31 cellular contexts compared by ENCODE assay signal in the genomic region with DNA sequence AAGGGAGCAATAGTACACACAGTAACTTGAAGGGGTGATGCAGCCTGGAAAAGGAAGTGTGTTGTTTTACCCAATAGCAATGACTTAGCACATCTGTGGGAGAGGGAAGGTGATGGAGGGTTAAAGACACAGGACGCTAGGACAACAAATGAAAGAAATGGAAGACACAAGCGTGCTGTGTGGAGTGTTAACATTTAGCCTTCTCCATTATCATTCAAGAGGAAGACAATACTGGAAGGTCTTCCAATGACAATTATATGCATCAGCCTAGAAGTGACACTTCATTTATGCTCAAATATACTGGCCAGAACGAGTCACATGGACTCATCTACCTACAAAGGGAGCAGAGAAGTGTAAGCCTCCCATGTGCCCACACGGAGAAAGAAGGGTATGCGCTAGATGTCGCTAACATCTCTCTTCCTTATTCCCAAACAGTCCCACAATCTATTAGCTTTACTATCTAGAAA. TPM values are rescaled to one million over a fixed set of nuclear protein-coding genes. Genes with fewer than 3 reads are reported as not detected.
DNase-seq lines count a peak whose midpoint lies in the region; ATAC-seq, FAIRE-seq and TF ChIP-seq lines count a peak whose summit lies in the region.
"Had no signal": no experiment of that assay in that cellular context is flagged by ENCODE, and none has a peak within 500 bp of the region (broad histone marks: within the 10 kb centered on the region; RNA-seq: fewer than 3 reads in every experiment).

No MANE protein-coding gene starts in this region.

- no peak overlapping the region; the same call in 1 of the 2 replicates for H3K27ac ChIP-seq in H1 (ENCODE audit: low read depth, low read length)
- H3K27ac ChIP-seq in upper lobe of right lung, result no peak overlapping the region
- H3K27ac ChIP-seq: adrenal gland, breast epithelium, colonic mucosa, gastrocnemius medialis, lower lobe of right lung, transverse colon had no signal

- H3K4me1 ChIP-seq in H1 (replicated peaks in 1 of 4; ENCODE audit: control insufficient read depth in 3 of 4, insufficient read depth in 4 of 4, low read length in 3 of 4) (peaks cover 2 to 29% (median 26%) of the 10 kb centered on the region in 4 experiments), upper lobe of right lung (no peaks in the 10 kb centered on the region)
- H3K4me1 ChIP-seq: adrenal gland, breast epithelium, colonic mucosa, lower lobe of right lung, transverse colon had no signal

- no peak overlapping the region for H2BK20ac ChIP-seq in H1 (ENCODE audit: low read length)

- H3K23ac ChIP-seq in H1 (ENCODE audit: insufficient read length), result no peak overlapping the region

- H3K9me3 ChIP-seq in H1 (ENCODE audit: insufficient read depth in 2 of 2, low read depth in 1 of 2, low read length in 1 of 2) (no peaks in the 10 kb centered on the region), upper lobe of right lung (no peaks in the 10 kb centered on the region)
- H3K9me3 ChIP-seq: adrenal gland, breast epithelium, colonic mucosa, gastrocnemius medialis, lower lobe of right lung, mucosa of descending colon, stomach, transverse colon had no signal

- peaks cover 2% of the 10 kb centered on the region; the same call in 1 of the 2 replicates for H3K79me1 ChIP-seq in H1 (ENCODE audit: low read depth, low read length)

- ATAC-seq in upper lobe of right lung (peak; percentile 52), HG03460 (IDR thresholded peaks at IDR 0.05; ENCODE audit: unreplicated experiment) (no peak)
- ATAC-seq: gastrocnemius medialis, lower lobe of right lung, mucosa of descending colon, PC-3, sciatic nerve, T-cell had no signal

- H2AK5ac ChIP-seq in H1 (ENCODE audit: low read depth, low read length), result no peak overlapping the region

- H4K91ac ChIP-seq in H1 (replicated peaks; ENCODE audit: insufficient read length, low read length), result no peak overlapping the region

- no peak overlapping the region for H3K14ac ChIP-seq in H1 (ENCODE audit: insufficient read length)

- no peak for TF ChIP-seq RAD21 in H1 (IDR thresholded peaks at IDR 0.05 in 1 of 2, conservative IDR thresholded peaks at IDR 0.05 in 1 of 2; ENCODE audit: low read depth in 2 of 2, low read length in 2 of 2)

- no peak overlapping the region for H4K8ac ChIP-seq in H1 (ENCODE audit: extremely low read depth, insufficient read depth, low read length)

- peaks cover under 1 to 47% of the 10 kb centered on the region in 2 experiments; a peak in 3 of 4 replicates for H3K79me2 ChIP-seq in H1 (ENCODE audit: control insufficient read depth in 1 of 2, insufficient read depth in 2 of 2, low read length in 2 of 2)

- H3K18ac ChIP-seq in H1 (ENCODE audit: extremely low read depth, low read length), result peak overlapping the region; percentile 73; the same call in 1 of the 2 replicates

- H2BK15ac ChIP-seq in H1 (ENCODE audit: low read length), result no peak overlapping the region

- no peak overlapping the region for H4K5ac ChIP-seq in H1 (ENCODE audit: insufficient read length, low read depth, low read length)

- no peak for FAIRE-seq in H1 (lab: Jason Lieb, UNC)
- FAIRE-seq: GM18507, keratinocyte, TTC549 had no signal

- H3K36me3 ChIP-seq in H1 (ENCODE audit: control insufficient read depth in 2 of 4, insufficient read depth in 4 of 4, low read length in 3 of 4) (no peaks in the 10 kb centered on the region), upper lobe of right lung (no peaks in the 10 kb centered on the region)
- H3K36me3 ChIP-seq: adrenal gland, breast epithelium, colonic mucosa, gastrocnemius medialis, lower lobe of right lung, stomach, transverse colon had no signal

- no peak overlapping the region for H3K4ac ChIP-seq in H1 (replicated peaks; ENCODE audit: insufficient read length, low read depth, low read length)

- H2BK120ac ChIP-seq in H1 (replicated peaks; ENCODE audit: low read depth, low read length), result no peak overlapping the region

- no peak overlapping the region for H3K56ac ChIP-seq in H1 (replicated peaks; ENCODE audit: insufficient read length, low read depth, low read length)

- H3K27me3 ChIP-seq in H1 (replicated peaks in 1 of 4; ENCODE audit: control insufficient read depth in 3 of 4, extremely low read depth in 1 of 4, insufficient read depth in 3 of 4, low read length in 3 of 4) (no peaks in the 10 kb centered on the region), upper lobe of right lung (no peaks in the 10 kb centered on the region)
- H3K27me3 ChIP-seq: adrenal gland, breast epithelium, colonic mucosa, gastrocnemius medialis, stomach, transverse colon had no signal

- intact Hi-C loops in upper lobe of right lung (cut with DNase I), result no loop called here

- no peak overlapping the region for H3K9ac ChIP-seq in H1 (replicated peaks in 1 of 4; ENCODE audit: extremely low read depth in 1 of 4, low read depth in 3 of 4, low read length in 3 of 4)

- no peak overlapping the region; a peak in 1 of 8 replicates for H3K4me3 ChIP-seq in H1 (ENCODE audit: extremely low read depth in 1 of 4, insufficient read depth in 2 of 4, low read depth in 3 of 4, low read length in 4 of 4)
- no peak overlapping the region for H3K4me3 ChIP-seq in upper lobe of right lung
- H3K4me3 ChIP-seq: adrenal gland, breast epithelium, colonic mucosa, gastrocnemius medialis, lower lobe of right lung, mucosa of descending colon, stomach, transverse colon had no signal

- TF ChIP-seq CTCF in H1 (IDR thresholded peaks at IDR 0.05; ENCODE audit: control extremely low read depth in 1 of 3, insufficient read depth in 1 of 3, low read depth in 1 of 3, low read length in 3 of 3) (no peak), upper lobe of right lung (IDR thresholded peaks at IDR 0.05) (no peak)

- peaks cover 0 to 4% of the 10 kb centered on the region in 2 experiments for H4K20me1 ChIP-seq in H1 (replicated peaks in 1 of 2; ENCODE audit: control insufficient read depth in 1 of 2, insufficient read depth in 2 of 2, low read length in 2 of 2)

- no peak for TF ChIP-seq EP300 in H1 (IDR thresholded peaks at IDR 0.05; ENCODE audit: borderline replicate concordance in 1 of 2, low read depth in 2 of 2, low read length in 2 of 2)

- 69% methylated on average over 6 of the region's 6 CpGs; no CpG with 5 or more reads in 1 of the 2 experiments for WGBS in H1 (ENCODE audit: extremely low coverage in 1 of 2, insufficient coverage in 1 of 2, insufficient read length in 1 of 2, insufficient replicate concordance in 2 of 2, low coverage in 1 of 2, low lambda C conversion rate in 2 of 2, missing lambda C conversion rate in 1 of 2), 2 experiments

- POLR2A ChIA-PET in H1 (lab: Charles Lee; ENCODE audit: partially characterized antibody), result interaction anchor here (1.0 to 1.3 kb wide), 2 partner anchors 9 to 49 kb away, joined by 3 read pairs; no protein-coding TSS in a partner anchor

- no peak overlapping the region; the same call in 1 of the 2 replicates for H2BK12ac ChIP-seq in H1 (ENCODE audit: low read depth, low read length)

- DNase-seq in SIG-M5 treated with dmso at 0.1 percent for 504 hours (lab: John Stamatoyannopoulos, UW; ENCODE audit: unreplicated experiment), result peak; percentile 24
- DNase-seq in SIG-M5 (lab: John Stamatoyannopoulos, UW), result no peak
- peak; percentile 36 for DNase-seq in NOMO-1 treated with DMSO at 0.1 percent for 48 hours (lab: John Stamatoyannopoulos, UW; ENCODE audit: unreplicated experiment)
- no peak for DNase-seq in H1 (ENCODE audit: low read depth in 1 of 2, low spot score in 2 of 2)
- no peak for DNase-seq in upper lobe of right lung
- DNase-seq in occipital lobe (lab: John Stamatoyannopoulos, UW), result no peak
- DNase-seq in NCI-H1694 (lab: John Stamatoyannopoulos, UW), result no peak
- DNase-seq: activated CD4-positive, alpha-beta T cell treated with anti-CD3 and anti-CD28 coated beads, Interleukin-2, amount 10 ng/mL, durations not matched to agents 24 days and 14 days; activated naive CD4-positive, alpha-beta T cell; activated T-cell treated with anti-CD3 and anti-CD28 coated beads, Interleukin-2, amount 50 U/mL, for 48 hours; colonic mucosa; gastrocnemius medialis; GDM1; IMR-90; lower lobe of right lung; mucosa of descending colon; NCI-H1436; NCI-H2107; SHP77 treated with DMSO at 0.1 percent for 48 hours; stimulated activated CD4-positive, alpha-beta T cell treated with anti-CD3 and anti-CD28 coated beads, Interleukin-15, amount 100 ng/mL, for 24 hours; stomach; T-cell; transverse colon had no signal

- no peak overlapping the region for H2AFZ ChIP-seq in H1 (ENCODE audit: low read length)

- peak overlapping the region; percentile 16 for H2BK5ac ChIP-seq in H1 (ENCODE audit: low read depth, low read length)

- no peaks in the 10 kb centered on the region for H3K23me2 ChIP-seq in H1 (ENCODE audit: low read depth, low read length)

- CTCF ChIA-PET in H1 (lab: Charles Lee; ENCODE audit: partially characterized antibody), result interaction anchor here (1.7 to 3.4 kb wide), 2 partner anchors 15 to 154 kb away, joined by 4 to 10 read pairs; no protein-coding TSS in a partner anchor

- H3K4me2 ChIP-seq in H1 (ENCODE audit: insufficient read depth in 1 of 2, low read depth in 2 of 2, low read length in 2 of 2), result peak overlapping the region; percentile 9 to 30; a peak in 3 of 4 replicates

- TF ChIP-seq POLR2A in H1 (IDR thresholded peaks at IDR 0.05; ENCODE audit: control extremely low read depth in 1 of 2, low read depth in 2 of 2, low read length in 2 of 2), result no peak

TF ChIP-seq in H1, 55 proteins besides CTCF, POLR2A, EP300 and RAD21:
- TF ChIP-seq JUN (IDR thresholded peaks at IDR 0.05; ENCODE audit: low read depth, low read length) (no peak), SP4 (IDR thresholded peaks at IDR 0.05; ENCODE audit: low read length) (no peak), CREB1 (IDR thresholded peaks at IDR 0.05) (no peak), E2F6 (IDR thresholded peaks at IDR 0.05) (no peak), SUZ12 (IDR thresholded peaks at IDR 0.05; ENCODE audit: low read length) (no peak)
TF ChIP-seq in H1: peak in this region for 0.

RNA-seq across cellular contexts. Expression of gene PPM1H, which starts 20.5 kb away (rescaled TPM):
- 35.6 and 36.1 TPM in 2 replicates for total RNA-seq in H1 (2021; fragmentation: NEBNext Ultra II Directional; extraction: Animal tissue kit (Norgen Biotek cat#: 25700))
- 16.4 and 17.3 TPM in 2 replicates for polyA plus RNA-seq in H1 (2011; rRNA removed)
- 15.5 TPM for polyA plus RNA-seq in H1 (2011; cell fraction: cytosol; rRNA removed)
- 19.3 TPM for polyA plus RNA-seq in H1 (2011; cell fraction: nucleus; rRNA removed)
- polyA plus RNA-seq in H1 (2012, experiment 1 of 2), result 16.8 to 23.0 TPM (median 19.0 TPM) in 4 replicates
- polyA plus RNA-seq in H1 (2012, experiment 2 of 2), result 5.3 TPM
- 15.7 TPM for polyA plus RNA-seq in H1 (2013, experiment 1 of 2)
- polyA plus RNA-seq in H1 (2013, experiment 2 of 2), result 17.2 TPM
- polyA minus RNA-seq in H1 (2011; rRNA and poly(A)+ RNA removed), result 28.9 and 31.2 TPM in 2 replicates
- 47.5 TPM for polyA minus RNA-seq in H1 (2011; cell fraction: cytosol; rRNA and poly(A)+ RNA removed)
- 26.1 TPM for polyA minus RNA-seq in H1 (2011; cell fraction: nucleus; rRNA and poly(A)+ RNA removed)
- total RNA-seq in upper lobe of right lung (8.0 TPM), occipital lobe (10.6 TPM)
- total RNA-seq: activated CD4-positive, alpha-beta T cell treated with anti-CD3 and anti-CD28 coated beads, Interleukin-2, amount 10 ng/mL, durations not matched to agents 24 days and 14 days had no signal

Comparison
In these comparisons a context has a peak if more than half of its experiments do, and no peak if none do; other contexts are left out.
1. DNase-seq: peak in SIG-M5 treated with dmso at 0.1 percent for 504 hours (single experiment) and NOMO-1 treated with DMSO at 0.1 percent for 48 hours (single experiment); none in SIG-M5 (single experiment), H1 (0 of 2), upper lobe of right lung (single experiment), occipital lobe (single experiment) and NCI-H1694 (single experiment).